In the genomic region with DNA sequence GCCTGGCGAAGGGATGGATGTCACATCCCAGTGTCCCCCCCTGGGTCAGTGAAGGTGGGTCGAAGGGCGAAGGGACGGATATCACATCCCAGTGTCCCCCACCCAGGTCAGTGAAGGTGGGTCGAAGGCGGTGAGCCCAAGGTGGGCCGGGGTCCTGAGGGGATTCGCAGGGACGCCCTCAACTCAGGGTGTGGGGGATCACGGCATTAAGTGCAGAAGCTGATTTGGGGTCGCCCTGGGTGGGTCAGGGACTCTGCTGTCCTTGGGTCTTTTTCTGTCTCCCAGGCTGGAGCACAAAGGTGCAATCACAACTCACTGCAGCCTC, we compare ENCODE assay signal across 17 cellular contexts. TPM values are rescaled to one million over a fixed set of nuclear protein-coding genes. Genes with fewer than 3 reads are reported as not detected.
DNase-seq lines count a peak whose midpoint lies in the region; ATAC-seq and TF ChIP-seq lines count a peak whose summit lies in the region.
"Had no signal": no experiment of that assay in that cellular context is flagged by ENCODE, and none has a peak within 500 bp of the region (broad histone marks: within the 10 kb centered on the region; RNA-seq: fewer than 3 reads in every experiment).

No MANE protein-coding gene starts in this region.

- 85% methylated on average over 11 of the region's 11 CpGs for WGBS in right cardiac atrium

- H3K27ac Mint-ChIP-seq in CD14-positive monocyte = peak overlapping the region; percentile 96 to 100 (median 99)
- H3K27ac Mint-ChIP-seq in stimulated activated naive B cell treated with anti-CD40 and anti-IgM and Interleukin-4, amounts not matched to agents 10 μg/mL and 1 μg/mL and 100 μg/mL, for 72 hours = peak overlapping the region; percentile 33
- H3K27ac Mint-ChIP-seq: CD4-positive, CD25-positive, alpha-beta regulatory T cell had no signal

- H3K27me3 ChIP-seq in Peyer's patch (no peaks in the 10 kb centered on the region), right cardiac atrium (ENCODE audit: control insufficient read depth, insufficient read depth) (no peaks in the 10 kb centered on the region)

- ATAC-seq in right cardiac atrium (no peak), HG02678 (IDR thresholded peaks at IDR 0.05; ENCODE audit: unreplicated experiment) (no peak), GM18873 (IDR thresholded peaks at IDR 0.05; ENCODE audit: low FRiP score, unreplicated experiment) (no peak)
- ATAC-seq in stimulated activated naive B cell treated with anti-CD40 and anti-IgM and Interleukin-4, amounts not matched to agents 10 μg/mL and 1 μg/mL and 100 μg/mL, for 72 hours (replicated peaks) = no peak

- peaks cover 0 to 2% (median 0%) of the 10 kb centered on the region in 7 donors for H3K9me3 Mint-ChIP-seq in CD14-positive monocyte
- H3K9me3 Mint-ChIP-seq in stimulated activated naive B cell treated with anti-CD40 and anti-IgM and Interleukin-4, amounts not matched to agents 10 μg/mL and 1 μg/mL and 100 μg/mL, for 72 hours = no peaks in the 10 kb centered on the region
- H3K9me3 Mint-ChIP-seq: CD4-positive, CD25-positive, alpha-beta regulatory T cell had no signal

- TF ChIP-seq POLR2A in Peyer's patch (IDR thresholded peaks at IDR 0.05) = no peak

- H3K9me3 ChIP-seq in Peyer's patch (no peaks in the 10 kb centered on the region), right cardiac atrium (ENCODE audit: control insufficient read depth, low read length) (no peaks in the 10 kb centered on the region)

- peaks cover 33 to 54% of the 10 kb centered on the region in 2 donors for H3K36me3 Mint-ChIP-seq in CD14-positive monocyte
- peaks cover 27 to 49% of the 10 kb centered on the region in 2 donors for H3K36me3 Mint-ChIP-seq in stimulated activated naive B cell treated with anti-CD40 and anti-IgM and Interleukin-4, amounts not matched to agents 10 μg/mL and 1 μg/mL and 100 μg/mL, for 72 hours
- H3K36me3 Mint-ChIP-seq: CD4-positive, CD25-positive, alpha-beta regulatory T cell had no signal

- peaks cover 56% of the 10 kb centered on the region for H3K4me1 Mint-ChIP-seq in CD14-positive monocyte
- peaks cover 28 to 38% of the 10 kb centered on the region in 2 donors for H3K4me1 Mint-ChIP-seq in stimulated activated naive B cell treated with anti-CD40 and anti-IgM and Interleukin-4, amounts not matched to agents 10 μg/mL and 1 μg/mL and 100 μg/mL, for 72 hours

- H3K4me3 ChIP-seq in Peyer's patch (no peak overlapping the region), right cardiac atrium (ENCODE audit: low read length) (no peak overlapping the region)

- H3K36me3 ChIP-seq in Peyer's patch = peaks cover 0 to 5% (median 0%) of the 10 kb centered on the region in 3 donors

- peak; percentile 22 for DNase-seq in CD14-positive monocyte (ENCODE audit: low spot score)
- DNase-seq in Peyer's patch = peak in 2 of 3 donors; percentile 33 to 38
- peak; percentile 6 to 33 (median 14) for DNase-seq in right cardiac atrium
- DNase-seq in stimulated activated naive B cell treated with anti-CD40 and anti-IgM and Interleukin-4, amounts not matched to agents 10 μg/mL and 1 μg/mL and 100 μg/mL, for 72 hours = no peak
- DNase-seq in activated T-cell treated with anti-CD3 and anti-CD28 coated beads, Interleukin-2, amount 50 U/mL, for 48 hours = no peak
- DNase-seq: ACHN; CD4-positive, CD25-positive, alpha-beta regulatory T cell; COR-L47; GOT3; KG1; NCI-H1105 treated with DMSO at 0.1 percent for 48 hours; NCI-H1694; NCI-H510A; NCI-H748 treated with DMSO at 0.1 percent for 48 hours had no signal

- intact Hi-C loops in CD14-positive monocyte (cut with micrococcal nuclease) = no loop called here
- intact Hi-C loops in right cardiac atrium (cut with DNase I) = no loop called here

- H3K27me3 Mint-ChIP-seq in CD14-positive monocyte (ENCODE audit: low read depth in 3 of 3) = peaks cover 0 to 6% (median 1%) of the 10 kb centered on the region in 3 donors
- no peaks in the 10 kb centered on the region for H3K27me3 Mint-ChIP-seq in stimulated activated naive B cell treated with anti-CD40 and anti-IgM and Interleukin-4, amounts not matched to agents 10 μg/mL and 1 μg/mL and 100 μg/mL, for 72 hours
- H3K27me3 Mint-ChIP-seq: CD4-positive, CD25-positive, alpha-beta regulatory T cell had no signal

- H3K4me1 ChIP-seq in Peyer's patch = peaks cover 0 to 9% (median 0%) of the 10 kb centered on the region in 4 donors
- no peaks in the 10 kb centered on the region for H3K4me1 ChIP-seq in right cardiac atrium (ENCODE audit: control insufficient read depth, insufficient read depth, low read length)

- TF ChIP-seq CTCF in CD14-positive monocyte (IDR thresholded peaks at IDR 0.05) = no peak
- TF ChIP-seq CTCF in Peyer's patch (IDR thresholded peaks at IDR 0.05) = no peak

- H3K27ac ChIP-seq in Peyer's patch = no peak overlapping the region
- H3K27ac ChIP-seq in right cardiac atrium (ENCODE audit: low read length) = no peak overlapping the region

- no peak overlapping the region for H3K4me3 Mint-ChIP-seq in CD14-positive monocyte
- no peak overlapping the region for H3K4me3 Mint-ChIP-seq in stimulated activated naive B cell treated with anti-CD40 and anti-IgM and Interleukin-4, amounts not matched to agents 10 μg/mL and 1 μg/mL and 100 μg/mL, for 72 hours
- H3K4me3 Mint-ChIP-seq: CD4-positive, CD25-positive, alpha-beta regulatory T cell had no signal

RNA-seq across cellular contexts. Expression of gene ADAP1, which starts 21.9 kb away (rescaled TPM):
- 10 to 100 TPM; 49.1 to 72.2 TPM for polyA plus RNA-seq in CD14-positive monocyte
- 100 to 1,000 TPM; 102 to 146 (median 133) TPM for total RNA-seq in Peyer's patch
- total RNA-seq in right cardiac atrium = 1 to 10 TPM; 4.8 to 7.1 (median 6.4) TPM
- 8.4 TPM for polyA plus RNA-seq in right cardiac atrium

RNA-seq across cellular contexts. Expression of gene COX19, which starts 42.7 kb away (rescaled TPM):
- 1 to 10 TPM; 7.4 to 7.6 TPM for polyA plus RNA-seq in CD14-positive monocyte
- total RNA-seq in Peyer's patch = 10 to 100 TPM; 15.9 to 41.3 (median 24.7) TPM
- total RNA-seq in right cardiac atrium = 1 to 10 TPM; 6.3 to 8.8 (median 7.8) TPM
- polyA plus RNA-seq in right cardiac atrium = 5.8 TPM

RNA-seq across cellular contexts. Expression of gene CYP2W1, which starts 50.4 kb away (rescaled TPM):
- not detected for polyA plus RNA-seq in CD14-positive monocyte
- total RNA-seq in Peyer's patch = 10 to 100 TPM in 1 of 4 donors, 1 to 10 TPM in 2, not detected in 1; 2.3 to 23.1 (median 2.5) TPM
- not detected for total RNA-seq in right cardiac atrium
- polyA plus RNA-seq in right cardiac atrium = not detected
- total RNA-seq: CD4-positive, CD25-positive, alpha-beta regulatory T cell; RPMI7951 had no signal
- polyA plus RNA-seq: CD4-positive, CD25-positive, alpha-beta regulatory T cell had no signal

RNA-seq across cellular contexts. Expression of gene GET4, which starts 56.3 kb away (rescaled TPM):
- polyA plus RNA-seq in CD14-positive monocyte (10 to 100 TPM; 20.1 to 25.5 TPM), right cardiac atrium (22.2 TPM)
- total RNA-seq in Peyer's patch (10 to 100 TPM; 29.7 to 93.3 (median 56.8) TPM), right cardiac atrium (10 to 100 TPM; 20.1 to 23.6 (median 22.2) TPM)

Comparison
In these comparisons a context has a peak if more than half of its experiments do, and no peak if none do; other contexts are left out.
1. DNase-seq: peak in CD14-positive monocyte (single experiment), Peyer's patch (2 of 3) and right cardiac atrium (3 of 3); none in stimulated activated naive B cell treated with anti-CD40 and anti-IgM and Interleukin-4, amounts not matched to agents 10 μg/mL and 1 μg/mL and 100 μg/mL, for 72 hours (single experiment) and activated T-cell treated with anti-CD3 and anti-CD28 coated beads, Interleukin-2, amount 50 U/mL, for 48 hours (0 of 2).
2. RNA of gene ADAP1, which starts 21.9 kb away (total RNA-seq): 102 to 146 TPM in Peyer's patch; 4.8 to 7.1 TPM in right cardiac atrium; every median in the first group is over 10 times any median in the second.